31 cellular contexts compared by ENCODE assay signal in genomic region chr11:127962416-127962815, GRCh38.
"Had no signal": no experiment of that assay in that cellular context is flagged by ENCODE, and none has a peak within 500 bp of the region (broad histone marks: within the 10 kb centered on the region; RNA-seq: fewer than 3 reads in every experiment).

No MANE protein-coding gene starts in this region.

- H3K9me3 ChIP-seq: adrenal gland, body of pancreas, breast epithelium, Peyer's patch had no signal

- H3K4me1 ChIP-seq: adrenal gland, body of pancreas, breast epithelium, Peyer's patch had no signal

- H3K27ac ChIP-seq: adrenal gland, body of pancreas, breast epithelium, Peyer's patch, RWPE1, WERI-Rb-1 had no signal

- H3K4me3 ChIP-seq: adrenal gland, body of pancreas, breast epithelium, Peyer's patch had no signal

- H3K36me3 ChIP-seq: adrenal gland, breast epithelium, Peyer's patch, WERI-Rb-1 had no signal

- DNase-seq: activated CD4-positive, alpha-beta T cell treated with anti-CD3 and anti-CD28 coated beads for 1 hour; activated CD4-positive, alpha-beta T cell treated with anti-CD3 and anti-CD28 coated beads for 48 hours; activated CD4-positive, CD25-positive, alpha-beta regulatory T cell; activated CD8-positive, alpha-beta T cell treated with anti-CD3 and anti-CD28 coated beads for 36 hours; activated effector memory CD4-positive, alpha-beta T cell treated with anti-CD3 and anti-CD28 coated beads, Interleukin-2, amount 50 U/mL, for 16 hours; activated naive CD4-positive, alpha-beta T cell; activated naive CD8-positive, alpha-beta T cell treated with anti-CD3 and anti-CD28 coated beads, Interleukin-2, amount 10 ng/mL, durations not matched to agents 7 days and 5 days; activated T-cell treated with anti-CD3 and anti-CD28 coated beads, Interleukin-2, amount 50 U/mL, for 1 hour; activated T-cell treated with anti-CD3 and anti-CD28 coated beads, Interleukin-2, amount 50 U/mL, for 72 hours; adrenal gland; body of pancreas; Karpas-422; KBM-7; NCI-H1105; NCI-H1417 treated with DMSO at 0.1 percent for 48 hours; NCI-H187 treated with DMSO at 0.1 percent for 48 hours; NCI-H2081; NCI-H345; NCI-H510A; NCI-H526; NCI-H748 treated with DMSO at 0.1 percent for 48 hours; NK-92 treated with Interleukin-12 subunit alpha and Interleukin-12 subunit beta, amount 100 ng/mL, for 24 hours; PC-3; Peyer's patch; SW 1271; T-helper 1 cell; T-helper 2 cell; T-helper 9 cell; WERI-Rb-1 had no signal

- H3K27me3 ChIP-seq: adrenal gland, body of pancreas, breast epithelium, Peyer's patch had no signal
